28 cellular contexts compared by ENCODE assay signal in genomic region chr9:95762322-95762721, GRCh38.
DNase-seq lines count a peak whose midpoint lies in the region; ATAC-seq, FAIRE-seq and TF ChIP-seq lines count a peak whose summit lies in the region.
"Had no signal": no experiment of that assay in that cellular context is flagged by ENCODE, and none has a peak within 500 bp of the region (broad histone marks: within the 10 kb centered on the region; RNA-seq: fewer than 3 reads in every experiment).

No MANE protein-coding gene starts in this region.

- no peak for DNase-seq in HepG2 (ENCODE audit: low spot score)
- DNase-seq in right lobe of liver = no peak
- DNase-seq in activated CD8-positive, alpha-beta T cell treated with anti-CD3 and anti-CD28 coated beads, Interleukin-2, amount 10 ng/mL, durations not matched to agents 7 days and 5 days = peak; percentile 53
- DNase-seq in naive thymus-derived CD8-positive, alpha-beta T cell = peak in 1 of 10 donors; percentile 20
- no peak for DNase-seq in superior temporal gyrus (ENCODE audit: extremely low spot score)
- no peak for DNase-seq in H54 (ENCODE audit: insufficient read length, low spot score)
- DNase-seq in NCI-H146 treated with DMSO at 0.1 percent for 48 hours (lab: John Stamatoyannopoulos, UW; ENCODE audit: unreplicated experiment) = no peak
- DNase-seq: activated B cell treated with CpG ODN at 0.5 μM for 24 hours; activated naive CD4-positive, alpha-beta T cell; activated T-cell treated with anti-CD3 and anti-CD28 coated beads, Interleukin-2, amount 50 U/mL, for 24 hours; amniotic stem cell; BE2C; colonic mucosa; effector CD8-positive, alpha-beta T cell; GF-D8; glutamatergic neuron; H7; islet precursor cell; left ventricle myocardium superior; naive B cell; NCI-H2081; NCI-H345; T-cell; transverse colon had no signal

- TF ChIP-seq POLR2A in HepG2 (IDR thresholded peaks at IDR 0.05; ENCODE audit: insufficient read depth in 1 of 2, low read depth in 2 of 2, low read length in 2 of 2) (no peak), right lobe of liver (IDR thresholded peaks at IDR 0.05) (no peak), H54 (IDR thresholded peaks at IDR 0.05; ENCODE audit: low read depth, low read length) (no peak)

- no peak overlapping the region for H3K9ac ChIP-seq in HepG2 (ENCODE audit: insufficient read depth, low read depth, low read length)

- TF ChIP-seq EP300 in HepG2 (IDR thresholded peaks at IDR 0.05; ENCODE audit: low read depth in 2 of 2, low read length in 2 of 2) (no peak), HepG2 (CRISPR knock-in tag; IDR thresholded peaks at IDR 0.05; ENCODE audit: borderline replicate concordance) (no peak)

- intact Hi-C loops in HepG2 (cut with micrococcal nuclease; ENCODE audit: unreplicated experiment) = no loop called here
- intact Hi-C loops in right lobe of liver (cut with DNase I) = no loop called here

- no peak overlapping the region for H3K4me3 Mint-ChIP-seq in activated CD8-positive, alpha-beta T cell treated with anti-CD3 and anti-CD28 coated beads, Interleukin-2, amount 10 ng/mL, durations not matched to agents 7 days and 5 days
- H3K4me3 Mint-ChIP-seq in naive thymus-derived CD8-positive, alpha-beta T cell = no peak overlapping the region
- H3K4me3 Mint-ChIP-seq: activated B cell treated with CpG ODN at 0.5 μM for 24 hours; activated T-cell treated with anti-CD3 and anti-CD28 coated beads, Interleukin-2, amount 50 U/mL, for 24 hours; mesothelial cell of epicardium; naive B cell; T-cell had no signal

- H4K20me1 ChIP-seq in HepG2 (ENCODE audit: insufficient read depth, low read length) = no peaks in the 10 kb centered on the region

- peaks cover 24% of the 10 kb centered on the region for H3K4me1 ChIP-seq in HepG2 (ENCODE audit: insufficient read depth, low read length)
- H3K4me1 ChIP-seq in right lobe of liver = no peaks in the 10 kb centered on the region
- H3K4me1 ChIP-seq: BE2C, colonic mucosa had no signal

- no peak for TF ChIP-seq RAD21 in HepG2 (CRISPR knock-in tag; IDR thresholded peaks at IDR 0.05)

- ATAC-seq in HepG2 (no peak), right lobe of liver (no peak), GM18861 (IDR thresholded peaks at IDR 0.05; ENCODE audit: unreplicated experiment) (no peak)
- ATAC-seq in activated CD8-positive, alpha-beta T cell treated with anti-CD3 and anti-CD28 coated beads, Interleukin-2, amount 10 ng/mL, durations not matched to agents 7 days and 5 days = peak; percentile 60
- ATAC-seq in naive thymus-derived CD8-positive, alpha-beta T cell = peak; percentile 35 to 75
- ATAC-seq: K562, left ventricle myocardium superior had no signal

- in situ Hi-C loops in HepG2 (cut with HindIII; ENCODE audit: extremely low pct_ligation_motif_present, low pct_unique_long_range_greater_than_20kb) = no loop called here

- H3K27me3 Mint-ChIP-seq in activated CD8-positive, alpha-beta T cell treated with anti-CD3 and anti-CD28 coated beads, Interleukin-2, amount 10 ng/mL, durations not matched to agents 7 days and 5 days (ENCODE audit: low read depth) = peaks cover 31% of the 10 kb centered on the region
- H3K27me3 Mint-ChIP-seq in naive thymus-derived CD8-positive, alpha-beta T cell = no peaks in the 10 kb centered on the region
- H3K27me3 Mint-ChIP-seq: activated T-cell treated with anti-CD3 and anti-CD28 coated beads, Interleukin-2, amount 50 U/mL, for 24 hours had no signal

- 75% methylated on average over 6 of the region's 6 CpGs for WGBS in HepG2 (ENCODE audit: low lambda C conversion rate)
- WGBS in right lobe of liver (ENCODE audit: insufficient coverage, low coverage, low lambda C conversion rate, missing lambda C conversion rate) = 55% methylated on average over 2 of the region's 6 CpGs

- H3K36me3 ChIP-seq in HepG2 (replicated peaks in 1 of 2; ENCODE audit: control insufficient read depth in 1 of 2, insufficient read depth in 2 of 2, low read length in 2 of 2) = no peaks in the 10 kb centered on the region
- no peaks in the 10 kb centered on the region for H3K36me3 ChIP-seq in right lobe of liver
- H3K36me3 ChIP-seq: BE2C, colonic mucosa, transverse colon had no signal

- H3K4me2 ChIP-seq in HepG2 (ENCODE audit: low read depth, low read length) = no peak overlapping the region

- no peaks in the 10 kb centered on the region for H3K9me3 ChIP-seq in HepG2 (ENCODE audit: low read length)
- H3K9me3 ChIP-seq in right lobe of liver = no peaks in the 10 kb centered on the region
- H3K9me3 ChIP-seq: BE2C, colonic mucosa, transverse colon had no signal

- FAIRE-seq in HepG2 (lab: Jason Lieb, UNC) = no peak
- no peak for FAIRE-seq in H54 (lab: Jason Lieb, UNC)
- FAIRE-seq: K562 had no signal

- no peaks in the 10 kb centered on the region for H3K79me2 ChIP-seq in HepG2 (ENCODE audit: insufficient read depth, low read length)

- no peaks in the 10 kb centered on the region for H3K36me3 Mint-ChIP-seq in activated CD8-positive, alpha-beta T cell treated with anti-CD3 and anti-CD28 coated beads, Interleukin-2, amount 10 ng/mL, durations not matched to agents 7 days and 5 days (ENCODE audit: low read depth)
- peaks cover 0 to 4% (median 0%) of the 10 kb centered on the region in 3 donors for H3K36me3 Mint-ChIP-seq in naive thymus-derived CD8-positive, alpha-beta T cell
- H3K36me3 Mint-ChIP-seq: mesothelial cell of epicardium, naive B cell, T-cell had no signal

- peaks cover 12% of the 10 kb centered on the region for H3K4me1 Mint-ChIP-seq in activated CD8-positive, alpha-beta T cell treated with anti-CD3 and anti-CD28 coated beads, Interleukin-2, amount 10 ng/mL, durations not matched to agents 7 days and 5 days (ENCODE audit: low read depth)
- peaks cover 5 to 17% (median 8%) of the 10 kb centered on the region in 4 donors for H3K4me1 Mint-ChIP-seq in naive thymus-derived CD8-positive, alpha-beta T cell
- H3K4me1 Mint-ChIP-seq: activated B cell treated with CpG ODN at 0.5 μM for 24 hours, naive B cell, T-cell had no signal

- no peaks in the 10 kb centered on the region for H3K9me3 Mint-ChIP-seq in activated CD8-positive, alpha-beta T cell treated with anti-CD3 and anti-CD28 coated beads, Interleukin-2, amount 10 ng/mL, durations not matched to agents 7 days and 5 days (ENCODE audit: insufficient read depth)
- no peaks in the 10 kb centered on the region for H3K9me3 Mint-ChIP-seq in naive thymus-derived CD8-positive, alpha-beta T cell
- H3K9me3 Mint-ChIP-seq: activated B cell treated with CpG ODN at 0.5 μM for 24 hours; activated T-cell treated with anti-CD3 and anti-CD28 coated beads, Interleukin-2, amount 50 U/mL, for 24 hours; mesothelial cell of epicardium; T-cell had no signal

- no TSS peak for BruUV-seq in HepG2 (replicated peaks; lab: Mats Ljungman, UMichigan)

- H3K27ac ChIP-seq in HepG2 (ENCODE audit: extremely low read length, insufficient read depth, low read length) (no peak overlapping the region), right lobe of liver (no peak overlapping the region)
- H3K27ac ChIP-seq: colonic mucosa, RWPE1, transverse colon had no signal

- TF ChIP-seq CTCF in HepG2 (CRISPR knock-in tag; IDR thresholded peaks at IDR 0.05) (no peak), right lobe of liver (IDR thresholded peaks at IDR 0.05) (no peak)

- no peaks in the 10 kb centered on the region for H3K27me3 ChIP-seq in HepG2 (ENCODE audit: control insufficient read depth in 1 of 2, insufficient read depth in 2 of 2, low read length in 2 of 2)
- H3K27me3 ChIP-seq in right lobe of liver = no peaks in the 10 kb centered on the region
- H3K27me3 ChIP-seq: BE2C, colonic mucosa, transverse colon had no signal

- CTCF ChIA-PET in HepG2 (lab: Yijun Ruan, JAX; ENCODE audit: low intra/inter-chr PET ratio, low total read pairs) = no interaction called here
- CTCF ChIA-PET in activated CD8-positive, alpha-beta T cell treated with anti-CD3 and anti-CD28 coated beads, Interleukin-2, amount 10 ng/mL, durations not matched to agents 7 days and 5 days (lab: Charles Lee) = no interaction called here

- H2AFZ ChIP-seq in HepG2 (ENCODE audit: low read length) = peak overlapping the region; percentile 15

- no peak overlapping the region for H3K27ac Mint-ChIP-seq in activated CD8-positive, alpha-beta T cell treated with anti-CD3 and anti-CD28 coated beads, Interleukin-2, amount 10 ng/mL, durations not matched to agents 7 days and 5 days
- no peak overlapping the region for H3K27ac Mint-ChIP-seq in naive thymus-derived CD8-positive, alpha-beta T cell
- H3K27ac Mint-ChIP-seq: activated B cell treated with CpG ODN at 0.5 μM for 24 hours; activated T-cell treated with anti-CD3 and anti-CD28 coated beads, Interleukin-2, amount 50 U/mL, for 24 hours; mesothelial cell of epicardium; naive B cell; T-cell had no signal

- POLR2A ChIA-PET in HepG2 (lab: Yijun Ruan, JAX) = interaction anchor here (1.0 kb wide), 1 partner anchor 113 kb away, joined by 3 read pairs; the partner anchor contains the start of gene ERCC6L2
- POLR2A ChIA-PET in activated CD8-positive, alpha-beta T cell treated with anti-CD3 and anti-CD28 coated beads, Interleukin-2, amount 10 ng/mL, durations not matched to agents 7 days and 5 days (lab: Charles Lee) = no interaction called here
- POLR2A ChIA-PET in naive thymus-derived CD8-positive, alpha-beta T cell (lab: Charles Lee) = no interaction called here

- H3K4me3 ChIP-seq in HepG2 (replicated peaks in 1 of 3; ENCODE audit: insufficient read depth in 1 of 3, low read depth in 2 of 3, low read length in 3 of 3) (no peak overlapping the region), right lobe of liver (no peak overlapping the region)
- H3K4me3 ChIP-seq: colonic mucosa, K562, transverse colon had no signal

TF ChIP-seq in HepG2, 621 proteins besides CTCF, POLR2A, EP300 and RAD21:
- TF ChIP-seq, protein P1, sequence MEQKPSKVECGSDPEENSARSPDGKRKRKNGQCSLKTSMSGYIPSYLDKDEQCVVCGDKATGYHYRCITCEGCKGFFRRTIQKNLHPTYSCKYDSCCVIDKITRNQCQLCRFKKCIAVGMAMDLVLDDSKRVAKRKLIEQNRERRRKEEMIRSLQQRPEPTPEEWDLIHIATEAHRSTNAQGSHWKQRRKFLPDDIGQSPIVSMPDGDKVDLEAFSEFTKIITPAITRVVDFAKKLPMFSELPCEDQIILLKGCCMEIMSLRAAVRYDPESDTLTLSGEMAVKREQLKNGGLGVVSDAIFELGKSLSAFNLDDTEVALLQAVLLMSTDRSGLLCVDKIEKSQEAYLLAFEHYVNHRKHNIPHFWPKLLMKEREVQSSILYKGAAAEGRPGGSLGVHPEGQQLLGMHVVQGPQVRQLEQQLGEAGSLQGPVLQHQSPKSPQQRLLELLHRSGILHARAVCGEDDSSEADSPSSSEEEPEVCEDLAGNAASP (CRISPR knock-in tag; IDR thresholded peaks at IDR 0.05; ENCODE audit: borderline replicate concordance) = no peak
- TF ChIP-seq KDM5A (IDR thresholded peaks at IDR 0.05; ENCODE audit: borderline replicate concordance, low read length) (no peak), ZNF337 (CRISPR knock-in tag; IDR thresholded peaks at IDR 0.05; ENCODE audit: borderline replicate concordance, low read depth) (no peak)

Comparison
In these comparisons a context has a peak if more than half of its experiments do, and no peak if none do; other contexts are left out.
1. ATAC-seq: peak in activated CD8-positive, alpha-beta T cell treated with anti-CD3 and anti-CD28 coated beads, Interleukin-2, amount 10 ng/mL, durations not matched to agents 7 days and 5 days (single experiment) and naive thymus-derived CD8-positive, alpha-beta T cell (2 of 2); none in HepG2 (single experiment), right lobe of liver (0 of 4) and GM18861 (single experiment).